In the genomic region with DNA sequence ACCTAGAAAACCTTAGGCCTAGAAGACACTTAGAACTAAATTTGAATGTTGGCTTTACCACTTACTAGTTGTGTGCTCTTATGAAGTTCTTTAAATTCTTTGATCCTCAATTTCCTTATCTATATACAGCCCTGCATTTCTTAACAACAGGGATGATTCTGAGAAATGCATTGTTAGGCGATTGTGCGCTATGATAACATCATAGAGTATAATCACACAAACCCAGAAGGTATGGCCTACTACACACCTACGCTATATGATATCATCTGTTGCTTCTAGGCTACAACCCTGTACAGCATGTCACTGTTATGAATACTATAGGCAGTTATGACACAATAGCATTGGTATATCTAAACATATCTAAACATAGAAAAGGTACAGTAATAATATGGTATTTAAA, we compare ENCODE assay signal across 22 cellular contexts.
"Had no signal": no experiment of that assay in that cellular context is flagged by ENCODE, and none has a peak within 500 bp of the region (broad histone marks: within the 10 kb centered on the region; RNA-seq: fewer than 3 reads in every experiment).

No MANE protein-coding gene starts in this region.

- H3K4me3 ChIP-seq: coronary artery, dorsolateral prefrontal cortex, esophagus squamous epithelium, gastrocnemius medialis, heart right ventricle, left lung, lower lobe of right lung, mucosa of descending colon had no signal

- H3K27ac ChIP-seq: coronary artery, dorsolateral prefrontal cortex, esophagus squamous epithelium, gastrocnemius medialis, heart right ventricle, left lung, lower lobe of right lung had no signal

- H3K9me3 ChIP-seq: esophagus squamous epithelium, gastrocnemius medialis, heart right ventricle, left lung, lower lobe of right lung, mucosa of descending colon had no signal

- H3K27ac Mint-ChIP-seq: mesothelial cell of epicardium, naive B cell had no signal

- H3K4me3 Mint-ChIP-seq: mesothelial cell of epicardium, naive B cell had no signal

- DNase-seq: dermis blood vessel endothelial cell; dorsolateral prefrontal cortex; effector CD4-positive, alpha-beta T cell; effector memory CD4-positive, alpha-beta T cell; esophagus squamous epithelium; foreskin fibroblast; foreskin melanocyte; gastrocnemius medialis; glutamatergic neuron; head of caudate nucleus; heart right ventricle; hippocampal formation; left cardiac atrium; left lung; left ventricle myocardium superior; lower lobe of right lung; mesenchymal stem cell; mucosa of descending colon; naive B cell had no signal

- H3K36me3 ChIP-seq: esophagus squamous epithelium, gastrocnemius medialis, heart right ventricle, left lung, lower lobe of right lung had no signal

- H3K27me3 ChIP-seq: dorsolateral prefrontal cortex, esophagus squamous epithelium, gastrocnemius medialis, heart right ventricle, left lung had no signal

- ATAC-seq: esophagus mucosa, gastrocnemius medialis, heart right ventricle, left cardiac atrium, left lung, left ventricle myocardium superior, lower lobe of right lung, mucosa of descending colon had no signal

- H3K36me3 Mint-ChIP-seq: mesothelial cell of epicardium, naive B cell had no signal

- H3K4me1 ChIP-seq: esophagus squamous epithelium, gastrocnemius medialis, heart right ventricle, left lung, lower lobe of right lung had no signal

- H3K4me1 Mint-ChIP-seq: mesothelial cell of epicardium, naive B cell had no signal
